7 cellular contexts compared by ENCODE assay signal in the genomic region with DNA sequence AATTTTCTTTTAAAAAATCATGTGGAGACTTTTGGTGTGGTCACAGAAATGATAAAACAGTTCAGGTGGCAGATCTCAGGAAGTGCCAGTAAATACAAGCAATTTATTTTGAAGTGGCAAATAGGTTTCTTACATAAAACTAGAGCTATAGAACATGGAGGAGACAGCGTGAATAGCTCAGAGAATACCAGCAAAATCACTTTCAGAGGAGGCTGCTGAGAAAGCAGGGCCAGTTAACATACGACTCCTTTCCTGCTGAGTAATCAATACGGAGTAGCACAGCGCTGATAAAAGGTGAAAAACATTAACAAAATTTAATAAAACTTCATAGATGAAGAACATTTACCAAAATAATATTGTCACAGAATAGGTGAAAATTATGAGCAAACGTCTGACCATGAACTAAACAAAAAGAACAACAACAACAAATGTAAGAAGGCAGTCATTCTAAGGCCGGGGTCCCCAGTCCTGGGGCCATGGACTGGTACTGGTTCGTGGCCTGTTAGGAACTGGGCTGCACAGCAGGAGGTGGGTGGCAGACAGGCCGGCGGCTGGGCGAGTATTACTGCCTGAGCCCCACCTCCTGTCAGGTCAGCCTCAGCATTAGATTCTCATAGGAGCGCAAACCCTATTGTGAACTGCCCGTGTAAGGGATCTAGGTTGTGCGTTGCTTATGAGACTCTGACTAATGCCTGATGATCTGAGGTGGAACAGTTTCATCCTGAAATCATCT. TPM values are rescaled to one million over a fixed set of nuclear protein-coding genes. Genes with fewer than 3 reads are reported as not detected.
DNase-seq lines count a peak whose midpoint lies in the region; ATAC-seq, FAIRE-seq and TF ChIP-seq lines count a peak whose summit lies in the region.
"Not testable (repeated sequence)": the region's sequence is repeated elsewhere in the genome, so short reads cannot be mapped to it uniquely, and the experiment has no call there.

No MANE protein-coding gene starts in this region.

- peak overlapping the region; percentile 51 for H3K4me2 ChIP-seq in Loucy (ENCODE audit: low read depth, low read length, poor library complexity, severe bottlenecking)
- not testable (repeated sequence) for H3K4me2 ChIP-seq in mesendoderm (ENCODE audit: low read length)

- not testable (repeated sequence) for H3K36me3 Mint-ChIP-seq in T-helper 2 cell treated with Interferon-gamma antibody and Interleukin-4, amounts not matched to agents 5 μg/mL and 100 μg/mL, for 36 hours (ENCODE audit: low read depth); activated naive CD4-positive, alpha-beta T cell treated with anti-CD3 and anti-CD28 coated beads, Interleukin-2, amount 50 U/mL, for 72 hours

- H3K4ac ChIP-seq in mesendoderm (ENCODE audit: low read depth, low read length), result not testable (repeated sequence)

- peak overlapping the region; percentile 60; the same call in 1 of the 2 replicates for H2AFZ ChIP-seq in Loucy (ENCODE audit: low read length)

- peak; percentile 74 for ATAC-seq in activated naive CD4-positive, alpha-beta T cell treated with anti-CD3 and anti-CD28 coated beads, Interleukin-2, amount 50 U/mL, for 72 hours

- not testable (repeated sequence) for TF ChIP-seq CTCF in Loucy (conservative IDR thresholded peaks at IDR 0.05; ENCODE audit: low read length); bronchial epithelial cell (IDR thresholded peaks at IDR 0.05; ENCODE audit: insufficient read depth, low read length, severe bottlenecking); fibroblast of pulmonary artery (IDR thresholded peaks at IDR 0.05; ENCODE audit: low read length, missing control alignments)

- no CpG with 5 or more reads among the region's 13 CpGs for WGBS in mesendoderm (ENCODE audit: extremely low coverage, insufficient coverage, low lambda C conversion rate)

- H3K79me1 ChIP-seq in mesendoderm (ENCODE audit: low read length), result not testable (repeated sequence)

- not testable (repeated sequence) for H3K23ac ChIP-seq in mesendoderm (ENCODE audit: low read length)

- H2BK120ac ChIP-seq in mesendoderm (ENCODE audit: low read depth, low read length), result not testable (repeated sequence)

- not testable (repeated sequence) for H3K79me2 ChIP-seq in Loucy (ENCODE audit: insufficient read depth, low read length); mesendoderm (ENCODE audit: control insufficient read depth, insufficient read depth, low read length)

- H2AK5ac ChIP-seq in mesendoderm (ENCODE audit: low read length), result not testable (repeated sequence)

- H3K27me3 ChIP-seq in Loucy (ENCODE audit: insufficient read depth, low read length, poor library complexity, severe bottlenecking); bronchial epithelial cell (ENCODE audit: control insufficient read depth, insufficient read depth, low read length); mesendoderm (ENCODE audit: insufficient read depth, low read length, poor library complexity): not testable (repeated sequence)

- not testable (repeated sequence) for H3K9ac ChIP-seq in Loucy (ENCODE audit: low read depth, low read length, poor library complexity, severe bottlenecking); mesendoderm (ENCODE audit: low read length)

- H3K36me3 ChIP-seq in Loucy (ENCODE audit: insufficient read depth, low read length); bronchial epithelial cell (ENCODE audit: control insufficient read depth, insufficient read depth, low read length); mesendoderm (ENCODE audit: control insufficient read depth, insufficient read depth, low read length): not testable (repeated sequence)

- H3K9me2 ChIP-seq in Loucy (replicated peaks; ENCODE audit: low read depth, low read length), result not testable (repeated sequence)

- peaks cover 19% of the 10 kb centered on the region for H3K27me3 Mint-ChIP-seq in T-helper 2 cell treated with Interferon-gamma antibody and Interleukin-4, amounts not matched to agents 5 μg/mL and 100 μg/mL, for 36 hours (ENCODE audit: low read depth)

- FAIRE-seq in bronchial epithelial cell (lab: Jason Lieb, UNC), result not testable (repeated sequence)

- H3K4me1 ChIP-seq in Loucy (ENCODE audit: insufficient read depth, low read length, poor library complexity, severe bottlenecking); mesendoderm (ENCODE audit: control insufficient read depth, low read depth, low read length): not testable (repeated sequence)

- not testable (repeated sequence) for H3K4me3 ChIP-seq in Loucy (ENCODE audit: low read length, poor library complexity, severe bottlenecking); bronchial epithelial cell (ENCODE audit: low read depth, low read length); fibroblast of pulmonary artery (replicated peaks; ENCODE audit: low read depth, low read length); mesendoderm (ENCODE audit: low read length)

- H4K5ac ChIP-seq in mesendoderm (ENCODE audit: low read length), result not testable (repeated sequence)

- H3K27ac ChIP-seq in mesendoderm (ENCODE audit: low read depth, low read length), result not testable (repeated sequence)

- not testable (repeated sequence) for H3F3A ChIP-seq in Loucy (ENCODE audit: low read depth)

- not testable (repeated sequence) for H3K18ac ChIP-seq in mesendoderm (ENCODE audit: low read length)

- H3K9me3 Mint-ChIP-seq in T-helper 2 cell treated with Interferon-gamma antibody and Interleukin-4, amounts not matched to agents 5 μg/mL and 100 μg/mL, for 36 hours; activated naive CD4-positive, alpha-beta T cell treated with anti-CD3 and anti-CD28 coated beads, Interleukin-2, amount 50 U/mL, for 72 hours: not testable (repeated sequence)

- peak overlapping the region; percentile 28 for H3K4me3 Mint-ChIP-seq in T-helper 2 cell treated with Interferon-gamma antibody and Interleukin-4, amounts not matched to agents 5 μg/mL and 100 μg/mL, for 36 hours

- not testable (repeated sequence) for H3K56ac ChIP-seq in mesendoderm (ENCODE audit: low read length)

- not testable (repeated sequence) for H2BK15ac ChIP-seq in mesendoderm (replicated peaks; ENCODE audit: low read depth)

- not testable (repeated sequence) for H3K4me1 Mint-ChIP-seq in T-helper 2 cell treated with Interferon-gamma antibody and Interleukin-4, amounts not matched to agents 5 μg/mL and 100 μg/mL, for 36 hours (ENCODE audit: low read depth)

- not testable (repeated sequence) for H2BK5ac ChIP-seq in mesendoderm (ENCODE audit: low read length)

- not testable (repeated sequence) for H4K20me1 ChIP-seq in Loucy (ENCODE audit: insufficient read depth, low read length, poor library complexity, severe bottlenecking)

- H3K9me3 ChIP-seq in Loucy (ENCODE audit: insufficient read depth, low read depth, low read length), result not testable (repeated sequence)

- not testable (repeated sequence) for H3K27ac Mint-ChIP-seq in T-helper 2 cell treated with Interferon-gamma antibody and Interleukin-4, amounts not matched to agents 5 μg/mL and 100 μg/mL, for 36 hours; activated naive CD4-positive, alpha-beta T cell treated with anti-CD3 and anti-CD28 coated beads, Interleukin-2, amount 50 U/mL, for 72 hours

- peak; percentile 31 for DNase-seq in EH (ENCODE audit: low read depth)
- DNase-seq in T-helper 2 cell treated with Interferon-gamma antibody and Interleukin-4, amounts not matched to agents 5 μg/mL and 100 μg/mL, for 36 hours (ENCODE audit: low spot score); activated naive CD4-positive, alpha-beta T cell treated with anti-CD3 and anti-CD28 coated beads, Interleukin-2, amount 50 U/mL, for 72 hours (ENCODE audit: low spot score in 2 of 2): not testable (repeated sequence)
- DNase-seq in bronchial epithelial cell (ENCODE audit: low read depth), result peak; percentile 38
- peak; percentile 33 for DNase-seq in fibroblast of pulmonary artery (ENCODE audit: low read depth)
- peak; percentile 2 for DNase-seq in mesendoderm

- H4K8ac ChIP-seq in mesendoderm (ENCODE audit: low read depth, low read length), result not testable (repeated sequence)

RNA-seq across cellular contexts. Expression of a gene that starts 41.5 kb away (rescaled TPM):
- 10 to 100 TPM in 1 of 2 donors, 1 to 10 TPM in 1; 5.7 to 14.0 TPM for total RNA-seq in activated naive CD4-positive, alpha-beta T cell treated with anti-CD3 and anti-CD28 coated beads, Interleukin-2, amount 50 U/mL, for 72 hours
- 12.6 and 17.9 TPM in 2 replicates for total RNA-seq in bronchial epithelial cell
- 10.9 TPM for polyA plus RNA-seq in mesendoderm (2013, experiment 1 of 2)
- 11.6 TPM for polyA plus RNA-seq in mesendoderm (2013, experiment 2 of 2)
